25 cellular contexts compared by ENCODE assay signal in the genomic region with DNA sequence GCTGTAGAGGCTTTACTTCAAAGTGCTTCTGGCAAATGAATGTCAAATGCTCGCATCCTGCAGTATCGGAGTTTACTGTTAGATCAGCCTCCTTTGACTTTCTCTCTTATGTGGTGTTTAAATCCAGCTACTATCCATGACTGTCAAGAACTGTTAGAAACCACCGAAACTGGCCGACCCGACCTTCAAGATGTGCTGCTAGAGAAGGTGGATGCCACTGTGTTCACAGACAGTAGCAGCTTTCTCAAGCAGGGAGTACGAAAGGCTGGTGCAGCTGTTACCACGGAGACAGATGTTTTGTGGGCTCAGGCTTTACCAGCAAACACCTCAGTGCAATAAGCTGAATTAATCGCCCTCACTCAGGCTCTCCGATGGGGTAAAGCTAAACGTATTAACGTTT.
"Had no signal": no experiment of that assay in that cellular context is flagged by ENCODE, and none has a peak within 500 bp of the region (broad histone marks: within the 10 kb centered on the region; RNA-seq: fewer than 3 reads in every experiment).

No MANE protein-coding gene starts in this region.

- H3K4me1 Mint-ChIP-seq: nephron; stimulated activated naive B cell treated with anti-CD40 and anti-IgM and Interleukin-4, amounts not matched to agents 10 μg/mL and 1 μg/mL and 100 μg/mL, for 72 hours had no signal

- H3K9me3 ChIP-seq: colonic mucosa, esophagus muscularis mucosa, gastroesophageal sphincter, heart left ventricle, right lobe of liver, thoracic aorta had no signal

- H3K4me3 ChIP-seq: colonic mucosa, esophagus muscularis mucosa, gastroesophageal sphincter, heart left ventricle, hepatocyte, left lung, right lobe of liver, thoracic aorta, tibial nerve, upper lobe of left lung had no signal

- H3K36me3 Mint-ChIP-seq: stimulated activated naive B cell treated with anti-CD40 and anti-IgM and Interleukin-4, amounts not matched to agents 10 μg/mL and 1 μg/mL and 100 μg/mL, for 72 hours had no signal

- H2AFZ ChIP-seq: hepatocyte, parathyroid adenoma had no signal

- H3K4me1 ChIP-seq: colonic mucosa, esophagus muscularis mucosa, foreskin keratinocyte, gastroesophageal sphincter, heart left ventricle, left lung, parathyroid adenoma, right lobe of liver, tibial nerve, upper lobe of left lung had no signal

- H3K4me3 Mint-ChIP-seq: dendritic cell treated with granulocyte-macrophage colony-stimulating factor and Interleukin-4, amounts not matched to agents 40 ng/mL and 50 ng/mL, for 4 days; naive thymus-derived CD4-positive, alpha-beta T cell; nephron; stimulated activated naive B cell treated with anti-CD40 and anti-IgM and Interleukin-4, amounts not matched to agents 10 μg/mL and 1 μg/mL and 100 μg/mL, for 72 hours; stimulated activated naive CD8-positive, alpha-beta T cell treated with anti-CD3 and anti-CD28 coated beads, Interleukin-15, Interleukin-2, amounts not matched to agents 100 ng/mL and 50 ng/mL, for 24 hours had no signal

- H3K27ac ChIP-seq: colonic mucosa, esophagus muscularis mucosa, foreskin keratinocyte, gastroesophageal sphincter, heart left ventricle, hepatocyte, left lung, parathyroid adenoma, right lobe of liver, thoracic aorta, tibial nerve, upper lobe of left lung had no signal

- H3K27me3 Mint-ChIP-seq: dendritic cell treated with granulocyte-macrophage colony-stimulating factor and Interleukin-4, amounts not matched to agents 40 ng/mL and 50 ng/mL, for 4 days; naive thymus-derived CD4-positive, alpha-beta T cell; progenitor cell of endocrine pancreas; stimulated activated naive B cell treated with anti-CD40 and anti-IgM and Interleukin-4, amounts not matched to agents 10 μg/mL and 1 μg/mL and 100 μg/mL, for 72 hours; stimulated activated naive CD8-positive, alpha-beta T cell treated with anti-CD3 and anti-CD28 coated beads, Interleukin-15, Interleukin-2, amounts not matched to agents 100 ng/mL and 50 ng/mL, for 24 hours had no signal

- H3K4me2 ChIP-seq: hepatocyte had no signal

- H3K27me3 ChIP-seq: colonic mucosa, esophagus muscularis mucosa, foreskin keratinocyte, gastroesophageal sphincter, heart left ventricle, hepatocyte, left lung, right lobe of liver, tibial nerve, upper lobe of left lung had no signal

- H3K36me3 ChIP-seq: colonic mucosa, esophagus muscularis mucosa, gastroesophageal sphincter, heart left ventricle, left lung, right lobe of liver, thoracic aorta, tibial nerve, upper lobe of left lung had no signal

- ATAC-seq: foreskin keratinocyte; gastroesophageal sphincter; heart left ventricle; left cardiac atrium; left lung; naive thymus-derived CD4-positive, alpha-beta T cell; right lobe of liver; stimulated activated naive B cell treated with anti-CD40 and anti-IgM and Interleukin-4, amounts not matched to agents 10 μg/mL and 1 μg/mL and 100 μg/mL, for 72 hours had no signal

- H3K9ac ChIP-seq: parathyroid adenoma had no signal

- DNase-seq: colonic mucosa; effector CD8-positive, alpha-beta T cell; foreskin keratinocyte; heart left ventricle; left cardiac atrium; left lung; mesenchymal stem cell; midbrain; naive thymus-derived CD4-positive, alpha-beta T cell; right lobe of liver; small intestine; stimulated activated CD4-positive, alpha-beta T cell treated with anti-CD3 and anti-CD28 coated beads, Interleukin-15, amount 100 ng/mL, for 24 hours; stimulated activated CD4-positive, alpha-beta T cell treated with anti-CD3 and anti-CD28 coated beads, Interleukin-2, amount 100 ng/mL, for 48 hours; stimulated activated naive B cell treated with anti-CD40 and anti-IgM and Interleukin-4, amounts not matched to agents 10 μg/mL and 1 μg/mL and 100 μg/mL, for 72 hours; upper lobe of left lung had no signal

- H3K27ac Mint-ChIP-seq: dendritic cell treated with granulocyte-macrophage colony-stimulating factor and Interleukin-4, amounts not matched to agents 40 ng/mL and 50 ng/mL, for 4 days; naive thymus-derived CD4-positive, alpha-beta T cell; nephron; progenitor cell of endocrine pancreas; stimulated activated naive B cell treated with anti-CD40 and anti-IgM and Interleukin-4, amounts not matched to agents 10 μg/mL and 1 μg/mL and 100 μg/mL, for 72 hours; stimulated activated naive CD8-positive, alpha-beta T cell treated with anti-CD3 and anti-CD28 coated beads, Interleukin-15, Interleukin-2, amounts not matched to agents 100 ng/mL and 50 ng/mL, for 24 hours had no signal

- H3K79me2 ChIP-seq: hepatocyte, parathyroid adenoma had no signal
